ENCODE assay signal across 6 cellular contexts in the genomic region with DNA sequence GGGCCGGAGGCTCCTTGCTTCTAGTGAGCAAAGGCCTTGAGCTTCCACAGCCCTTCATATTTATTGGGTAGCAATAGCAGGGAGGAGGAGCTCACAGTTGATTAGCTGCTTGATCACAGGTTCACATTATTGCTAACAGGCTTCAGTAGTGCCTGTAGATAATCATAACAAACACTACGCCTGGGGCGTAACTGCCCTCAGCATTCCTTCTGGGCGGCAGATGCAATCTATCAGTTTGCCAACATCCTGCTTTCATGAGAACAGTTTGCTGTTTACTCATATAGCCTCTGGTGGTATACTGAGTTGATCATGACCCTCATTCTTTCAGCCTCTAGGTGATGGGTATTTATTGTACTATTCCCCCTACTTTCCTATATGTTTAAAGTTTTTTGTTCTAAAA.
"Had no signal": no experiment of that assay in that cellular context is flagged by ENCODE, and none has a peak within 500 bp of the region (broad histone marks: within the 10 kb centered on the region; RNA-seq: fewer than 3 reads in every experiment).

No MANE protein-coding gene starts in this region.

- H3K4me3 ChIP-seq: K562 had no signal

- ATAC-seq: K562 had no signal

- DNase-seq: GOT3, H7, HCEC 1CT, IMR-90, KG1 had no signal
